Comparison of ENCODE assay signal across 31 cellular contexts in genomic region chr5:10476878-10477277, GRCh38. TPM values are rescaled to one million over a fixed set of nuclear protein-coding genes. Genes with fewer than 3 reads are reported as not detected.
"Had no signal": no experiment of that assay in that cellular context is flagged by ENCODE, and none has a peak within 500 bp of the region (broad histone marks: within the 10 kb centered on the region; RNA-seq: fewer than 3 reads in every experiment).

No MANE protein-coding gene starts in this region.

- H3K36me3 ChIP-seq: adrenal gland, brain microvascular endothelial cell, breast epithelium had no signal

- DNase-seq: activated B cell treated with CpG ODN at 0.5 μM for 24 hours; activated CD4-positive, alpha-beta memory T cell treated with anti-CD3 and anti-CD28 coated beads for 36 hours; activated CD4-positive, alpha-beta T cell treated with anti-CD3 and anti-CD28 coated beads for 4 hours; activated CD4-positive, alpha-beta T cell treated with anti-CD3 and anti-CD28 coated beads, Interleukin-2, amount 10 ng/mL, durations not matched to agents 24 days and 14 days; activated CD4-positive, alpha-beta T cell treated with anti-CD3 and anti-CD28 coated beads, Interleukin-2, amount 50 U/mL, for 1 hour; activated CD4-positive, alpha-beta T cell treated with anti-CD3 and anti-CD28 coated beads, Interleukin-2, amount 50 U/mL, for 4 hours; activated CD4-positive, CD25-positive, alpha-beta regulatory T cell treated with anti-CD3 and anti-CD28 coated beads, Interleukin-2, amount 50 U/mL, for 72 hours; activated CD8-positive, alpha-beta memory T cell treated with anti-CD3 and anti-CD28 coated beads, Interleukin-2, amount 50 U/mL, for 4 hours; activated CD8-positive, alpha-beta T cell treated with anti-CD3 and anti-CD28 coated beads for 36 hours; activated effector memory CD4-positive, alpha-beta T cell treated with anti-CD3 and anti-CD28 coated beads, Interleukin-2, amount 50 U/mL, for 16 hours; activated gamma-delta T cell treated with Interleukin-2 at 50 U/mL for 16 hours; activated naive CD4-positive, alpha-beta T cell; activated naive CD4-positive, alpha-beta T cell treated with anti-CD3 and anti-CD28 coated beads for 36 hours; activated naive CD4-positive, alpha-beta T cell treated with anti-CD3 and anti-CD28 coated beads, Interleukin-2, amount 50 U/mL, for 16 hours; activated naive CD8-positive, alpha-beta T cell treated with anti-CD3 and anti-CD28 coated beads for 36 hours; activated T-cell treated with anti-CD3 and anti-CD28 coated beads for 4 hours; activated T-cell treated with anti-CD3 and anti-CD28 coated beads, Interleukin-2, amount 50 U/mL, for 1 hour; activated T-cell treated with anti-CD3 and anti-CD28 coated beads, Interleukin-2, amount 50 U/mL, for 4 hours; activated T-cell treated with anti-CD3 and anti-CD28 coated beads, Interleukin-2, amount 50 U/mL, for 72 hours; adrenal gland; amniotic stem cell; aorta; body of pancreas; brain microvascular endothelial cell; central memory CD4-positive, alpha-beta T cell; T-helper 2 cell; T-helper 9 cell had no signal

- H3K27ac ChIP-seq: adrenal gland, body of pancreas, brain microvascular endothelial cell, breast epithelium, VCaP had no signal

- H3K27me3 ChIP-seq: adrenal gland, body of pancreas, brain microvascular endothelial cell, breast epithelium had no signal

- ATAC-seq: activated CD8-positive, alpha-beta T cell treated with anti-CD3 and anti-CD28 coated beads for 36 hours; activated naive CD4-positive, alpha-beta T cell treated with anti-CD3 and anti-CD28 coated beads, Interleukin-2, amount 50 U/mL, for 72 hours; activated T-cell treated with anti-CD3 and anti-CD28 coated beads, Interleukin-2, amount 50 U/mL, for 4 hours; activated T-cell treated with anti-CD3 and anti-CD28 coated beads, Interleukin-2, amount 50 U/mL, for 72 hours; activated T-helper 17 cell treated with anti-CD3 and anti-CD28 coated beads, Interleukin-2, amount 50 U/mL, for 72 hours; body of pancreas had no signal

- H3K4me3 ChIP-seq: adrenal gland, body of pancreas, breast epithelium had no signal

- H3K9me3 ChIP-seq: adrenal gland, body of pancreas had no signal

- H3K4me1 ChIP-seq: adrenal gland, body of pancreas, breast epithelium had no signal

RNA-seq across cellular contexts. Expression of gene ROPN1L, which starts 35.2 kb away (rescaled TPM):
- total RNA-seq: activated CD4-positive, alpha-beta memory T cell treated with anti-CD3 and anti-CD28 coated beads for 36 hours; activated CD4-positive, alpha-beta T cell treated with anti-CD3 and anti-CD28 coated beads, Interleukin-2, amount 10 ng/mL, durations not matched to agents 24 days and 14 days; activated CD8-positive, alpha-beta T cell treated with anti-CD3 and anti-CD28 coated beads for 36 hours; activated naive CD4-positive, alpha-beta T cell treated with anti-CD3 and anti-CD28 coated beads for 36 hours; activated naive CD8-positive, alpha-beta T cell treated with anti-CD3 and anti-CD28 coated beads for 36 hours had no signal
